8 cellular contexts compared by ENCODE assay signal in genomic region chr12:53102883-53103807, GRCh38.
A peak's percentile ranks its signal among the peaks of the same experiment; 100 is the strongest.
DNase-seq lines count a peak whose midpoint lies in the region; ATAC-seq and TF ChIP-seq lines count a peak whose summit lies in the region.

TSS of gene SOAT2 (plus strand) at chr12:53103486. CDS start at chr12:53103578, 92 bp downstream.

- peak within 1 kb of the TSS; percentile 48 for H3K4me2 ChIP-seq in MM.1S (ENCODE audit: low read depth, low read length)

- peaks cover 40% of the 10 kb centered on the region for H3K4me1 ChIP-seq in MM.1S (ENCODE audit: low read length)

- ATAC-seq in GM19452 (IDR thresholded peaks at IDR 0.05; ENCODE audit: unreplicated experiment) (peak; percentile 71), GM21360 (IDR thresholded peaks at IDR 0.05; ENCODE audit: unreplicated experiment) (no peak), GM19351 (IDR thresholded peaks at IDR 0.05; ENCODE audit: unreplicated experiment) (no peak)

- H4K20me1 ChIP-seq in MM.1S (ENCODE audit: insufficient read depth, low read length): no peaks in the 10 kb centered on the region

- peak; percentile 93 for DNase-seq in MM.1S
- DNase-seq in activated naive CD4-positive, alpha-beta T cell treated with anti-CD3 and anti-CD28 coated beads, Interleukin-2, amount 50 U/mL, for 16 hours: peak; percentile 44
- DNase-seq in stimulated activated CD4-positive, alpha-beta T cell treated with anti-CD3 and anti-CD28 coated beads, Interleukin-15, amount 100 ng/mL, for 48 hours (ENCODE audit: low read depth in 2 of 2): peak; percentile 19 to 41
- no peak for DNase-seq in foreskin fibroblast
- no peak for DNase-seq in NCI-H774 (lab: John Stamatoyannopoulos, UW)

- peaks cover 26% of the 10 kb centered on the region for H3F3A ChIP-seq in MM.1S (ENCODE audit: insufficient read depth, low read length)

- H2AFZ ChIP-seq in MM.1S (ENCODE audit: low read length): peak within 1 kb of the TSS; percentile 69

- H3K9ac ChIP-seq in MM.1S (ENCODE audit: low read length): peak within 1 kb of the TSS; percentile 3; the same call in 1 of the 2 replicates

- no peaks in the 10 kb centered on the region for H3K9me2 ChIP-seq in MM.1S (replicated peaks; ENCODE audit: insufficient read depth, low read length)

- H3K4me3 ChIP-seq in MM.1S (ENCODE audit: low read length) (no peak within 1 kb of the TSS), foreskin fibroblast (ENCODE audit: low read depth in 1 of 2, low read length in 2 of 2) (no peak within 1 kb of the TSS)

- H3K79me2 ChIP-seq in MM.1S (ENCODE audit: low read length): no peaks in the 10 kb centered on the region

- H3K36me3 ChIP-seq in MM.1S (replicated peaks; ENCODE audit: insufficient read depth, low read length): no peaks in the 10 kb centered on the region

- peak within 1 kb of the TSS; percentile 73 for H3K27ac ChIP-seq in MM.1S (ENCODE audit: low read length)

- H3K9me3 ChIP-seq in MM.1S (replicated peaks; ENCODE audit: insufficient read depth, low read length): no peaks in the 10 kb centered on the region

- TF ChIP-seq CTCF in MM.1S (IDR thresholded peaks at IDR 0.05; ENCODE audit: low read length) (no peak), foreskin fibroblast (IDR thresholded peaks at IDR 0.05; ENCODE audit: low read depth, low read length) (no peak)

- H3K27me3 ChIP-seq in MM.1S (replicated peaks; ENCODE audit: insufficient read depth, low read length): no peaks in the 10 kb centered on the region

Comparison
In these comparisons a context has a peak if more than half of its experiments do, and no peak if none do; other contexts are left out.
1. DNase-seq: peak in MM.1S (single experiment), activated naive CD4-positive, alpha-beta T cell treated with anti-CD3 and anti-CD28 coated beads, Interleukin-2, amount 50 U/mL, for 16 hours (single experiment) and stimulated activated CD4-positive, alpha-beta T cell treated with anti-CD3 and anti-CD28 coated beads, Interleukin-15, amount 100 ng/mL, for 48 hours (2 of 2); none in foreskin fibroblast (0 of 2) and NCI-H774 (single experiment).